In the genomic region with DNA sequence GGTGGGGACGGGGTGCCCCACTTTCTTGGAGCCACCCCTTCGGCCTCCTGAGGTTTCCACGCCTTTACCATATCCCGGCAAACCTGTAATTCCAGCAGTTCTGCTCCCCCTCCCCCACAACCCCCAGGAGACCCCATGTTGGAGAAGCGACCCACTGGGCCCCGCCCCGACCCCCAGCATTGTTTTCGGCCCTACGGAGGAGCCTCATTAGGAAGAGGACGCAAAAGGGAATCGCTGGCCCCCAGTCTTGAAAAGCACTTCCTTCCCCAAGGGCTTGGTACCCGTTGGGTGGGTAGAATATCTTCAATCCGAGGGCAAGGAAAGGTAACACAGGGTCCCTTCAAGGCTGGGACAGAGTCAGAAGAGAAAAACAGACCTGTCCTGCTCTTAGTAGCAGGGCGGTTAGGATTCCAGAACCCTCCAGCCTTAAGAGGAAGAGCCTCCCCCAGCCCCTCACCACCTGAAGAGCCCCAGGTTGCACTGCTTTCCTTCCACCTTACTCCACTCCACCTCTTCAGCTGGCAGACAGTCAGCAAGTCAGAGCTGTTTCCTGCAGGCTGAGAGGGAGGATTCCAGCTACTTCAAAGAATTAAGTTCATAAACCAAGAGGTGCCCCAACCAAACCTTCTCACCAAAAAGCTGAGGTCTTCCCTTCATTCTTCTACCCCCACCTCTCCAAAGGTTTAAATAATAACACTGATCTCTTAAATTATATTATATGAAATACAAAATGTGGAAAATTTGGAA, we compare ENCODE assay signal across 8 cellular contexts. TPM values are rescaled to one million over a fixed set of nuclear protein-coding genes. Genes with fewer than 3 reads are reported as not detected.
DNase-seq lines count a peak whose midpoint lies in the region; ATAC-seq, FAIRE-seq and TF ChIP-seq lines count a peak whose summit lies in the region.

No MANE protein-coding gene starts in this region.

- no peak for TF ChIP-seq EP300 in upper lobe of left lung (IDR thresholded peaks at IDR 0.05)

- H3K27ac Mint-ChIP-seq in activated naive CD4-positive, alpha-beta T cell treated with anti-CD3 and anti-CD28 coated beads for 36 hours = no peak overlapping the region

- no peaks in the 10 kb centered on the region for H3K27me3 ChIP-seq in bronchial epithelial cell (ENCODE audit: control insufficient read depth, insufficient read depth, low read length)
- H3K27me3 ChIP-seq in lower lobe of right lung (ENCODE audit: low read depth) = no peaks in the 10 kb centered on the region
- H3K27me3 ChIP-seq in upper lobe of left lung = no peaks in the 10 kb centered on the region

- H3K9me3 ChIP-seq in lower lobe of right lung (no peaks in the 10 kb centered on the region), upper lobe of left lung (no peaks in the 10 kb centered on the region)

- peak overlapping the region; percentile 46 for H3K4me3 Mint-ChIP-seq in activated naive CD4-positive, alpha-beta T cell treated with anti-CD3 and anti-CD28 coated beads for 36 hours

- no peaks in the 10 kb centered on the region for H3K36me3 Mint-ChIP-seq in activated naive CD4-positive, alpha-beta T cell treated with anti-CD3 and anti-CD28 coated beads for 36 hours (ENCODE audit: low read depth)

- FAIRE-seq in bronchial epithelial cell (lab: Jason Lieb, UNC) = no peak

- CTCF ChIA-PET in activated naive CD4-positive, alpha-beta T cell treated with anti-CD3 and anti-CD28 coated beads for 36 hours (lab: Charles Lee) = interaction anchor here (0.6 kb wide), 1 partner anchor 320 kb away, joined by 3 read pairs; no protein-coding TSS in a partner anchor

- ATAC-seq in lower lobe of right lung = no peak
- ATAC-seq in upper lobe of left lung (ENCODE audit: low FRiP score in 2 of 2) = no peak
- no peak for ATAC-seq in GM19452 (IDR thresholded peaks at IDR 0.05; ENCODE audit: unreplicated experiment)

- WGBS in upper lobe of left lung, 2 donors = 26 to 30% methylated on average over 9 to 14 of the region's 14 CpGs

- H3K36me3 ChIP-seq in bronchial epithelial cell (ENCODE audit: control insufficient read depth, insufficient read depth, low read length) (peaks cover 29% of the 10 kb centered on the region), lower lobe of right lung (peaks cover 32% of the 10 kb centered on the region), upper lobe of left lung (peaks cover 4 to 40% (median 19%) of the 10 kb centered on the region in 4 donors)

- H3K27ac ChIP-seq in lower lobe of right lung (peak overlapping the region; percentile 87), upper lobe of left lung (peak overlapping the region; percentile 64 to 93 (median 86))

- peaks cover 62% of the 10 kb centered on the region for H3K4me1 ChIP-seq in lower lobe of right lung
- H3K4me1 ChIP-seq in upper lobe of left lung = peaks cover 45 to 64% (median 49%) of the 10 kb centered on the region in 4 donors

- no peak for DNase-seq in activated naive CD4-positive, alpha-beta T cell treated with anti-CD3 and anti-CD28 coated beads for 36 hours
- no peak for DNase-seq in activated naive CD4-positive, alpha-beta T cell (lab: John Stamatoyannopoulos, UW)
- DNase-seq in bronchial epithelial cell (ENCODE audit: low read depth) (peak; percentile 44), lower lobe of right lung (no peak), upper lobe of left lung (peak in 1 of 2 donors; percentile 37), SHP77 treated with DMSO at 0.1 percent for 48 hours (lab: John Stamatoyannopoulos, UW) (no peak), D341Med (ENCODE audit: low spot score) (no peak)

- peak overlapping the region; percentile 75 for H3K4me3 ChIP-seq in bronchial epithelial cell (ENCODE audit: low read depth, low read length)
- H3K4me3 ChIP-seq in lower lobe of right lung = peak overlapping the region; percentile 81
- peak overlapping the region; percentile 43 to 87 (median 64) for H3K4me3 ChIP-seq in upper lobe of left lung

- H3K9me3 Mint-ChIP-seq in activated naive CD4-positive, alpha-beta T cell treated with anti-CD3 and anti-CD28 coated beads for 36 hours = no peaks in the 10 kb centered on the region

- peaks cover 19% of the 10 kb centered on the region for H3K4me1 Mint-ChIP-seq in activated naive CD4-positive, alpha-beta T cell treated with anti-CD3 and anti-CD28 coated beads for 36 hours (ENCODE audit: low read depth)

- no peak for TF ChIP-seq CTCF in bronchial epithelial cell (IDR thresholded peaks at IDR 0.05; ENCODE audit: insufficient read depth, low read length, severe bottlenecking)
- no peak for TF ChIP-seq CTCF in lower lobe of right lung (IDR thresholded peaks at IDR 0.05)
- TF ChIP-seq CTCF in upper lobe of left lung (IDR thresholded peaks at IDR 0.05) = no peak

- intact Hi-C loops in activated naive CD4-positive, alpha-beta T cell treated with anti-CD3 and anti-CD28 coated beads for 36 hours (cut with micrococcal nuclease) = loop anchor here (10.0 kb wide), 1 partner anchor 146 kb away; a partner anchor contains a TSS
- intact Hi-C loops in lower lobe of right lung (cut with DNase I) = no loop called here

- H3K27me3 Mint-ChIP-seq in activated naive CD4-positive, alpha-beta T cell treated with anti-CD3 and anti-CD28 coated beads for 36 hours (ENCODE audit: low read depth) = peaks cover 20% of the 10 kb centered on the region

- no peak for TF ChIP-seq POLR2A in upper lobe of left lung (IDR thresholded peaks at IDR 0.05)

RNA-seq across cellular contexts. Expression of a gene that starts 0.8 kb away (rescaled TPM):
- total RNA-seq in activated naive CD4-positive, alpha-beta T cell treated with anti-CD3 and anti-CD28 coated beads for 36 hours = under 1 TPM; 0.05 TPM
- total RNA-seq in bronchial epithelial cell (4.5 and 19.1 TPM in 2 replicates), lower lobe of right lung (13.4 TPM), upper lobe of left lung (10 to 100 TPM; 11.3 to 24.7 (median 14.9) TPM)

RNA-seq across cellular contexts. Expression of a gene that starts 13.5 kb away (rescaled TPM):
- 1 to 10 TPM; 2.9 to 3.7 TPM for total RNA-seq in activated naive CD4-positive, alpha-beta T cell treated with anti-CD3 and anti-CD28 coated beads for 36 hours
- total RNA-seq in bronchial epithelial cell (13.8 and 21.6 TPM in 2 replicates), lower lobe of right lung (49.9 TPM), upper lobe of left lung (100 to 1,000 TPM in 2 of 6 donors, 10 to 100 TPM in 4; 47.4 to 162 (median 60.8) TPM)

RNA-seq across cellular contexts. Expression of a gene that starts 26.3 kb away (rescaled TPM):
- total RNA-seq in activated naive CD4-positive, alpha-beta T cell treated with anti-CD3 and anti-CD28 coated beads for 36 hours = 100 to 1,000 TPM; 458 to 479 TPM
- total RNA-seq in bronchial epithelial cell (57.7 and 71.0 TPM in 2 replicates), lower lobe of right lung (280 TPM), upper lobe of left lung (100 to 1,000 TPM; 173 to 283 (median 220) TPM)

RNA-seq across cellular contexts. Expression of a gene that starts 31.7 kb away (rescaled TPM):
- total RNA-seq in activated naive CD4-positive, alpha-beta T cell treated with anti-CD3 and anti-CD28 coated beads for 36 hours = not detected
- total RNA-seq in bronchial epithelial cell (0.79 and 1.5 TPM in 2 replicates), lower lobe of right lung (24.1 TPM), upper lobe of left lung (10 to 100 TPM in 5 of 6 donors, 1 to 10 TPM in 1; 4.6 to 48.2 (median 24.6) TPM)

RNA-seq across cellular contexts. Expression of a gene that starts 50.9 kb away (rescaled TPM):
- not detected for total RNA-seq in activated naive CD4-positive, alpha-beta T cell treated with anti-CD3 and anti-CD28 coated beads for 36 hours
- total RNA-seq in bronchial epithelial cell (51.3 and 112 TPM in 2 replicates), lower lobe of right lung (204 TPM), upper lobe of left lung (100 to 1,000 TPM in 4 of 6 donors, 10 to 100 TPM in 2; 69.8 to 235 (median 114) TPM)
